ENCODE assay signal across 27 cellular contexts in genomic region chr14:64000749-64001148, GRCh38.
"Had no signal": no experiment of that assay in that cellular context is flagged by ENCODE, and none has a peak within 500 bp of the region (broad histone marks: within the 10 kb centered on the region; RNA-seq: fewer than 3 reads in every experiment).

No MANE protein-coding gene starts in this region.

- H3K27me3 ChIP-seq: ascending aorta, cardiac muscle cell, MG63, Peyer's patch, SJSA1 had no signal

- H3K4me3 ChIP-seq: ascending aorta, cardiac muscle cell, MG63, Peyer's patch, SJSA1 had no signal

- H3K4me2 ChIP-seq: SK-N-SH had no signal

- H3K27ac ChIP-seq: ascending aorta, cardiac muscle cell, Peyer's patch, SJSA1 had no signal

- H3K9me3 ChIP-seq: ascending aorta, MG63, Peyer's patch, SJSA1, SK-N-SH had no signal

- H3K36me3 ChIP-seq: MG63 had no signal

- ATAC-seq: activated CD8-positive, alpha-beta T cell treated with anti-CD3 and anti-CD28 coated beads for 36 hours; activated T-cell treated with anti-CD3 and anti-CD28 coated beads, Interleukin-2, amount 50 U/mL, for 72 hours; activated T-helper 17 cell treated with anti-CD3 and anti-CD28 coated beads, Interleukin-2, amount 50 U/mL, for 72 hours; PC-3 had no signal

- H3K4me1 ChIP-seq: ascending aorta, Peyer's patch had no signal

- DNase-seq: activated CD4-positive, alpha-beta T cell treated with anti-CD3 and anti-CD28 coated beads, Interleukin-2, amount 10 ng/mL, durations not matched to agents 24 days and 14 days; activated CD4-positive, alpha-beta T cell treated with anti-CD3 and anti-CD28 coated beads, Interleukin-2, amount 50 U/mL, for 4 hours; activated CD8-positive, alpha-beta T cell treated with anti-CD3 and anti-CD28 coated beads for 36 hours; activated effector memory CD4-positive, alpha-beta T cell treated with anti-CD3 and anti-CD28 coated beads, Interleukin-2, amount 50 U/mL, for 16 hours; activated naive CD4-positive, alpha-beta T cell; activated naive CD4-positive, alpha-beta T cell treated with anti-CD3 and anti-CD28 coated beads, Interleukin-2, amount 50 U/mL, for 16 hours; activated naive CD8-positive, alpha-beta T cell treated with anti-CD3 and anti-CD28 coated beads for 36 hours; activated T-cell treated with anti-CD3 and anti-CD28 coated beads, Interleukin-2, amount 50 U/mL, for 1 hour; activated T-cell treated with anti-CD3 and anti-CD28 coated beads, Interleukin-2, amount 50 U/mL, for 72 hours; amniotic stem cell; MG63; NCI-H1048; NCI-H1105 treated with DMSO at 0.1 percent for 48 hours; NCI-H1436; NCI-H1694 treated with DMSO at 0.1 percent for 48 hours; NCI-H2029; NCI-H345; NCI-H524 treated with DMSO at 0.1 percent for 48 hours; PC-3; Peyer's patch; RPMI8226; SHP77 treated with DMSO at 0.1 percent for 48 hours; SK-N-SH had no signal
